In genomic region chr16:68844211-68844564, GRCh38 we compare ENCODE assay signal across 8 cellular contexts.
A peak's percentile ranks its signal among the peaks of the same experiment; 100 is the strongest.
DNase-seq lines count a peak whose midpoint lies in the region; ATAC-seq and TF ChIP-seq lines count a peak whose summit lies in the region.

No MANE protein-coding gene starts in this region.

- no peaks in the 10 kb centered on the region for H4K20me1 ChIP-seq in OCI-LY1 (ENCODE audit: insufficient read depth, low read length)

- H3K9me3 ChIP-seq in OCI-LY1 (ENCODE audit: low read length) (no peaks in the 10 kb centered on the region), parathyroid adenoma (ENCODE audit: control insufficient read depth, low read length) (no peaks in the 10 kb centered on the region)

- DNase-seq in GM06990 (ENCODE audit: extremely low read depth, insufficient read length) = no peak
- no peak for DNase-seq in epithelial cell of esophagus (ENCODE audit: low read depth)
- no peak for DNase-seq in DMS 273 (lab: John Stamatoyannopoulos, UW; ENCODE audit: unreplicated experiment)

- H2AFZ ChIP-seq in OCI-LY1 (ENCODE audit: low read length) (peak overlapping the region; percentile 76), parathyroid adenoma (peak overlapping the region; percentile 99)

- TF ChIP-seq CTCF in GM06990 (IDR thresholded peaks at IDR 0.05; ENCODE audit: insufficient read depth, low read length, poor library complexity, severe bottlenecking) (no peak), OCI-LY1 (IDR thresholded peaks at IDR 0.05; ENCODE audit: low read length) (no peak), epithelial cell of esophagus (IDR thresholded peaks at IDR 0.05; ENCODE audit: insufficient read depth, low read depth, low read length, missing control alignments) (no peak), parathyroid adenoma (IDR thresholded peaks at IDR 0.05) (no peak)

- peak overlapping the region; percentile 83 for H3K9ac ChIP-seq in OCI-LY1 (ENCODE audit: low read length)
- H3K9ac ChIP-seq in parathyroid adenoma = peak overlapping the region; percentile 43

- no peaks in the 10 kb centered on the region for H3K36me3 ChIP-seq in GM06990 (ENCODE audit: control insufficient read depth, insufficient read depth, low read length)
- H3K36me3 ChIP-seq in OCI-LY1 (ENCODE audit: insufficient read depth, low read length) = no peaks in the 10 kb centered on the region
- H3K36me3 ChIP-seq in parathyroid adenoma (ENCODE audit: control insufficient read depth, insufficient read depth, low read length) = no peaks in the 10 kb centered on the region

- H3K79me2 ChIP-seq in OCI-LY1 (ENCODE audit: insufficient read depth, low read length) = peaks cover 5% of the 10 kb centered on the region; the same call in 1 of the 2 replicates
- H3K79me2 ChIP-seq in parathyroid adenoma = no peaks in the 10 kb centered on the region

- ATAC-seq in GM19035 (IDR thresholded peaks at IDR 0.05; ENCODE audit: unreplicated experiment) = no peak
- no peak for ATAC-seq in HG02885 (IDR thresholded peaks at IDR 0.05; ENCODE audit: poor library complexity, unreplicated experiment)
- ATAC-seq in GM21423 (IDR thresholded peaks at IDR 0.05; ENCODE audit: unreplicated experiment) = no peak

- no peaks in the 10 kb centered on the region for H3K27me3 ChIP-seq in GM06990 (replicated peaks; ENCODE audit: control insufficient read depth, insufficient read depth, low read length)
- no peaks in the 10 kb centered on the region for H3K27me3 ChIP-seq in OCI-LY1 (ENCODE audit: insufficient read depth, low read length)
- no peaks in the 10 kb centered on the region for H3K27me3 ChIP-seq in parathyroid adenoma (ENCODE audit: control insufficient read depth, insufficient read depth, low read length)

- H3F3A ChIP-seq in OCI-LY1 (ENCODE audit: insufficient read depth, low read length) = no peaks in the 10 kb centered on the region

- H3K9me2 ChIP-seq in OCI-LY1 (ENCODE audit: low read depth, low read length) = no peaks in the 10 kb centered on the region

- peaks cover 15% of the 10 kb centered on the region for H3K4me1 ChIP-seq in OCI-LY1 (ENCODE audit: insufficient read depth, low read length, severe bottlenecking)
- H3K4me1 ChIP-seq in parathyroid adenoma = peaks cover 4% of the 10 kb centered on the region

- H3K4me2 ChIP-seq in OCI-LY1 (ENCODE audit: low read length) (peak overlapping the region; percentile 89), parathyroid adenoma (ENCODE audit: low read length) (peak overlapping the region; percentile 84)

- H3K27ac ChIP-seq in OCI-LY1 (ENCODE audit: low read depth, low read length, poor library complexity, severe bottlenecking) (peak overlapping the region; percentile 28), parathyroid adenoma (peak overlapping the region; percentile 85)

- H3K4me3 ChIP-seq in GM06990 (replicated peaks; ENCODE audit: low read depth, low read length) = peak overlapping the region; percentile 78
- H3K4me3 ChIP-seq in OCI-LY1 (ENCODE audit: low read depth, low read length, poor library complexity, severe bottlenecking) = peak overlapping the region; percentile 72
- peak overlapping the region; percentile 78 for H3K4me3 ChIP-seq in epithelial cell of esophagus (ENCODE audit: low read length)
- peak overlapping the region; percentile 82 for H3K4me3 ChIP-seq in parathyroid adenoma (ENCODE audit: low read depth, low read length)
